ENCODE assay signal across 19 cellular contexts in the genomic region with DNA sequence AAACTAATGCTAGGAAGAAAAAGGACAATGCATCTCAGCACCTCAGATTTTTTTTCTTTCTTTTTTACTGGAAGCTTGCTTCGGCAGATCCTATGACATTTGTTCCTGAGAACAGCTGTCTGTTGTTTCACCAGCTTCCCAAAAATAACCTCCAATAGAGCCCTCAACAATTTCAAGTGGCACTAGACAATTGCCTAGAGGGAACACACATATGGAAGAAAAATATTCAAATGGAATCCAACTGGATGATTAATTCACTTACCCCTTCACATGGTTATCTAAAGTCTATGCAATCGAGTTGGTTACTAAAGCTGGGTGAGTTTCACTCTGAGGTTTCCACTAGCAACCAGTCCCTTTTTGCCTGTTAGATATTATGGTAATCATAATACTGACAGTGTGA. TPM values are rescaled to one million over a fixed set of nuclear protein-coding genes. Genes with fewer than 3 reads are reported as not detected.
DNase-seq lines count a peak whose midpoint lies in the region; ATAC-seq and TF ChIP-seq lines count a peak whose summit lies in the region.
"Had no signal": no experiment of that assay in that cellular context is flagged by ENCODE, and none has a peak within 500 bp of the region (broad histone marks: within the 10 kb centered on the region; RNA-seq: fewer than 3 reads in every experiment).

A gene with protein sequence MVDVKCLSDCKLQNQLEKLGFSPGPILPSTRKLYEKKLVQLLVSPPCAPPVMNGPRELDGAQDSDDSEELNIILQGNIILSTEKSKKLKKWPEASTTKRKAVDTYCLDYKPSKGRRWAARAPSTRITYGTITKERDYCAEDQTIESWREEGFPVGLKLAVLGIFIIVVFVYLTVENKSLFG (minus strand): TSS at position 329 of the 400 bp plus-strand sequence. CDS start 1,520 bp downstream, outside the sequence.

- H3K79me2 ChIP-seq in Karpas-422 (ENCODE audit: low read length), result no peaks in the 10 kb centered on the region

- peak; percentile 45 to 50 for ATAC-seq in left cardiac atrium
- ATAC-seq in HG03280 (IDR thresholded peaks at IDR 0.05; ENCODE audit: unreplicated experiment), result no peak
- ATAC-seq in gastroesophageal sphincter, result no peak
- ATAC-seq: activated CD4-positive, alpha-beta T cell treated with anti-CD3 and anti-CD28 coated beads for 36 hours had no signal

- H3K27ac Mint-ChIP-seq in Calu3 (ENCODE audit: unreplicated experiment), result no peak within 1 kb of the TSS
- H3K27ac Mint-ChIP-seq: activated CD4-positive, alpha-beta T cell treated with anti-CD3 and anti-CD28 coated beads for 36 hours; activated naive CD8-positive, alpha-beta T cell treated with anti-CD3 and anti-CD28 coated beads for 36 hours had no signal

- no peak for DNase-seq in Calu3
- DNase-seq in NCI-H1105 (lab: John Stamatoyannopoulos, UW), result peak; percentile 48
- peak; percentile 52 for DNase-seq in NCI-H69 (lab: John Stamatoyannopoulos, UW)
- DNase-seq in left cardiac atrium, result no peak
- no peak for DNase-seq in Karpas-422
- no peak for DNase-seq in COR-L47 (lab: John Stamatoyannopoulos, UW)
- DNase-seq: activated CD4-positive, alpha-beta T cell treated with anti-CD3 and anti-CD28 coated beads for 36 hours; activated naive CD8-positive, alpha-beta T cell treated with anti-CD3 and anti-CD28 coated beads for 36 hours; central memory CD4-positive, alpha-beta T cell; effector memory CD4-positive, alpha-beta T cell; mesenchymal stem cell; MM.1S; NCI-H774; occipital lobe; RPMI8226; T-helper 9 cell had no signal

- no peak within 1 kb of the TSS for H3K4me3 Mint-ChIP-seq in Calu3 (ENCODE audit: low read depth, unreplicated experiment)
- H3K4me3 Mint-ChIP-seq: activated CD4-positive, alpha-beta T cell treated with anti-CD3 and anti-CD28 coated beads for 36 hours; activated naive CD8-positive, alpha-beta T cell treated with anti-CD3 and anti-CD28 coated beads for 36 hours had no signal

- TF ChIP-seq CTCF in Calu3 (IDR thresholded peaks at IDR 0.05; ENCODE audit: unreplicated experiment) (no peak), gastroesophageal sphincter (IDR thresholded peaks at IDR 0.05) (no peak)

- BruUV-seq in Calu3 (replicated peaks; lab: Mats Ljungman, UMichigan), result no TSS peak

- H3K4me1 Mint-ChIP-seq in Calu3 (ENCODE audit: low read depth, unreplicated experiment), result no peaks in the 10 kb centered on the region
- H3K4me1 Mint-ChIP-seq: activated CD4-positive, alpha-beta T cell treated with anti-CD3 and anti-CD28 coated beads for 36 hours; activated naive CD8-positive, alpha-beta T cell treated with anti-CD3 and anti-CD28 coated beads for 36 hours had no signal

- peaks cover 61% of the 10 kb centered on the region for H3K27me3 Mint-ChIP-seq in Calu3 (ENCODE audit: unreplicated experiment)

- intact Hi-C loops in Calu3 (cut with micrococcal nuclease; ENCODE audit: unreplicated experiment) (no loop called here), left cardiac atrium (cut with DNase I) (no loop called here)

- H3K9me3 Mint-ChIP-seq in Calu3 (ENCODE audit: low read depth, unreplicated experiment), result no peaks in the 10 kb centered on the region
- H3K9me3 Mint-ChIP-seq: activated naive CD8-positive, alpha-beta T cell treated with anti-CD3 and anti-CD28 coated beads for 36 hours had no signal

- H3K9me2 ChIP-seq in Karpas-422 (replicated peaks; ENCODE audit: insufficient read depth, low read length), result no peaks in the 10 kb centered on the region

- no peaks in the 10 kb centered on the region for H3K9me3 ChIP-seq in Karpas-422 (ENCODE audit: low read length)
- H3K9me3 ChIP-seq in gastroesophageal sphincter, result no peaks in the 10 kb centered on the region
- H3K9me3 ChIP-seq: tibial nerve had no signal

- H3K36me3 ChIP-seq in Karpas-422 (ENCODE audit: insufficient read depth, low read length), result no peaks in the 10 kb centered on the region
- H3K36me3 ChIP-seq in gastroesophageal sphincter, result no peaks in the 10 kb centered on the region
- H3K36me3 ChIP-seq: tibial nerve had no signal

- no peaks in the 10 kb centered on the region for H3K36me3 Mint-ChIP-seq in Calu3 (ENCODE audit: insufficient read depth, unreplicated experiment)
- H3K36me3 Mint-ChIP-seq: activated naive CD8-positive, alpha-beta T cell treated with anti-CD3 and anti-CD28 coated beads for 36 hours had no signal

- no peak for TF ChIP-seq POLR2A in gastroesophageal sphincter (IDR thresholded peaks at IDR 0.05)

- no peak within 1 kb of the TSS for H3K9ac ChIP-seq in Karpas-422 (ENCODE audit: low read length)

- H3K4me3 ChIP-seq in Karpas-422 (ENCODE audit: low read length) (no peak within 1 kb of the TSS), gastroesophageal sphincter (no peak within 1 kb of the TSS)
- H3K4me3 ChIP-seq: tibial nerve had no signal

- H3K4me1 ChIP-seq in Karpas-422 (ENCODE audit: low read length) (no peaks in the 10 kb centered on the region), gastroesophageal sphincter (no peaks in the 10 kb centered on the region)
- H3K4me1 ChIP-seq: tibial nerve had no signal

- no peaks in the 10 kb centered on the region for H3K27me3 ChIP-seq in Karpas-422 (ENCODE audit: low read length)
- H3K27me3 ChIP-seq in gastroesophageal sphincter, result peaks cover 14% of the 10 kb centered on the region

- TF ChIP-seq EP300 in gastroesophageal sphincter (IDR thresholded peaks at IDR 0.05), result no peak

- H3K27ac ChIP-seq in Karpas-422 (ENCODE audit: low read length) (no peak within 1 kb of the TSS), gastroesophageal sphincter (no peak within 1 kb of the TSS)
- H3K27ac ChIP-seq: tibial nerve had no signal

- CTCF ChIA-PET in Calu3 (lab: Charles Lee), result interaction anchor here (0.9 to 1.6 kb wide), 3 partner anchors 24 to 110 kb away, joined by 3 to 6 read pairs (median 4); no protein-coding TSS in a partner anchor

- H2AFZ ChIP-seq in Karpas-422 (ENCODE audit: low read length), result no peak within 1 kb of the TSS

- H4K20me1 ChIP-seq in Karpas-422 (ENCODE audit: insufficient read depth, low read depth, low read length), result no peaks in the 10 kb centered on the region

- H3K4me2 ChIP-seq in Karpas-422 (ENCODE audit: low read depth, low read length, poor library complexity, severe bottlenecking), result no peak within 1 kb of the TSS

- WGBS in gastroesophageal sphincter (ENCODE audit: low coverage in 1 of 2), 2 donors, result 41 to 57% methylated on average over 2 of the region's 2 CpGs

RNA-seq across cellular contexts. Expression of the gene that starts here (rescaled TPM):
- 15.3 and 17.2 TPM in 2 replicates for total RNA-seq in Calu3 (2022)
- not detected for total RNA-seq in left cardiac atrium
- not detected in 2 replicates for total RNA-seq in Karpas-422 (2014; rRNA removed; shearing (Covaris generic); ENCODE audit: low replicate concordance)
- total RNA-seq in gastroesophageal sphincter, result not detected
- total RNA-seq: tibial nerve had no signal

Comparison
In these comparisons a context has a peak if more than half of its experiments do, and no peak if none do; other contexts are left out.
1. RNA of the gene that starts here (total RNA-seq): 15.3 to 17.2 TPM in Calu3; not detected in left cardiac atrium, not detected in Karpas-422 and not detected in gastroesophageal sphincter; every median in the first group is over 10 times any median in the second.
2. Peak in ATAC-seq in left cardiac atrium; RNA of the gene not detected or under 1 TPM.
3. DNase-seq: peak in NCI-H1105 (single experiment) and NCI-H69 (single experiment); none in Calu3 (single experiment), left cardiac atrium (single experiment), Karpas-422 (single experiment) and COR-L47 (single experiment).